In the genomic region with DNA sequence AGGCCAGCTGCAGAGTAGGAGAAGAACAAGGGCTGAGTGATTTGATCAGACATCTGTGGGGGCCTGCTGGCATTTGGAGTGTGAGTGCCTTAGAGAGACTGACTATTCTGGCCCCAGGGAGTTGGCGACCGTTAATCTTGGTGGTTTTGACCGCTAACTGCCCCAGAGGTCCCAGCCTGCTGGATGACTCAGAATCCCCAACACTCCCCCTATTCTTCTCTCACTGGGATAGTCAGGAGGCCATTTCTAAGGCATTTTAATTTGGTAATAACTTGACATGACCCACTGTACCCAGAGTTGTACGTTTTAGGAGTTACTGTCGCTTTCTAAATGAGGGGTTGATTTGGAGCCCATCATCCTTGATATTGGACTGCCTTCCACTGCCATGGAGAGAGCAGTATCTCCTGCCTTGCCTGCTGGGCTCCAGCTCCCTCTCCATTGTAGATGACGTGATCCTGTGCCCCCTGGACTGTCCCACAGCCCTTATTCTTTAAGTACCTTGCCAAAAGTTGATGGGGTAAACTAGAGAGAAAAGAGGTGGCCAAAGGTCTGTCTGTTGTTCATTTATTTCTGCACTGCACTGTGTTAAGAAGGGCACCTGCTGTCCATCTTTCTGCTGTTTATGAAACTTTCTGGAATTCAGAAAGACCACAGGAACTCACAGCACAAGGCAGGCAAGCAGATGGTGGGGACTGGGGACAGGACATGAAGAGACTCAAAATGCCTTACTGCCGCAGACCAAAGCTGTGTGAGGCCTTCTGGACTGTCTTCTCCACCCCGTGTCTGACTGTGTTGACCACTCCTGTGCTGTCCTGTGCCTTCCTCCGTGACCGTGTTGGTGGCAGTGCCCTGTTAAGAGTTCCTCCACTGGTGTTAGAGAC, we compare ENCODE assay signal across 8 cellular contexts.
DNase-seq lines count a peak whose midpoint lies in the region; ATAC-seq and TF ChIP-seq lines count a peak whose summit lies in the region.

No MANE protein-coding gene starts in this region.

- no peak for TF ChIP-seq CTCF in KMS-11 (conservative IDR thresholded peaks at IDR 0.05; ENCODE audit: low read depth, low read length)

- peaks cover 6% of the 10 kb centered on the region for H3K36me3 ChIP-seq in CD4-positive, CD25-positive, alpha-beta regulatory T cell (ENCODE audit: control insufficient read depth, insufficient read depth, low read length)
- no peaks in the 10 kb centered on the region for H3K36me3 ChIP-seq in KMS-11 (ENCODE audit: insufficient read depth)

- H3K4me3 ChIP-seq in CD4-positive, CD25-positive, alpha-beta regulatory T cell (ENCODE audit: low read depth, low read length), result no peak overlapping the region
- H3K4me3 ChIP-seq in KMS-11 (IDR thresholded peaks at IDR 0.05; ENCODE audit: insufficient read depth, low read depth, low read length), result no peak overlapping the region

- H2AFZ ChIP-seq in KMS-11 (ENCODE audit: low read depth), result peak overlapping the region; percentile 5; the same call in 1 of the 2 replicates

- H3K27me3 Mint-ChIP-seq in CD4-positive, CD25-positive, alpha-beta regulatory T cell, result no peaks in the 10 kb centered on the region
- no peaks in the 10 kb centered on the region for H3K27me3 Mint-ChIP-seq in activated naive CD8-positive, alpha-beta T cell treated with anti-CD3 and anti-CD28 coated beads for 36 hours

- no peak for DNase-seq in CD4-positive, CD25-positive, alpha-beta regulatory T cell
- DNase-seq in activated naive CD8-positive, alpha-beta T cell treated with anti-CD3 and anti-CD28 coated beads for 36 hours, result no peak
- peak; percentile 35 for DNase-seq in iPS-NIHi7 (ENCODE audit: extremely low spot score)
- DNase-seq in NCI-H2029 treated with DMSO at 0.1 percent for 48 hours (lab: John Stamatoyannopoulos, UW), result no peak
- no peak for DNase-seq in NK-92 (lab: John Stamatoyannopoulos, UW; ENCODE audit: unreplicated experiment)

- H3K27me3 ChIP-seq in CD4-positive, CD25-positive, alpha-beta regulatory T cell (ENCODE audit: control insufficient read depth, insufficient read depth, low read length), result no peaks in the 10 kb centered on the region
- H3K27me3 ChIP-seq in KMS-11 (ENCODE audit: insufficient read depth, low read depth), result no peaks in the 10 kb centered on the region

- H3K27ac ChIP-seq in CD4-positive, CD25-positive, alpha-beta regulatory T cell (ENCODE audit: insufficient read depth, low read length, poor library complexity, severe bottlenecking), result no peak overlapping the region
- H3K27ac ChIP-seq in KMS-11, result peak overlapping the region; percentile 97

- peak overlapping the region in 1 of 4 donors; percentile 63 for H3K4me3 Mint-ChIP-seq in CD4-positive, CD25-positive, alpha-beta regulatory T cell
- peak overlapping the region; percentile 16 for H3K4me3 Mint-ChIP-seq in activated naive CD8-positive, alpha-beta T cell treated with anti-CD3 and anti-CD28 coated beads for 36 hours

- ATAC-seq in CD4-positive, CD25-positive, alpha-beta regulatory T cell (ENCODE audit: low read depth in 2 of 2), result no peak
- ATAC-seq in GM19397 (IDR thresholded peaks at IDR 0.05; ENCODE audit: unreplicated experiment), result no peak
- ATAC-seq in HG03280 (IDR thresholded peaks at IDR 0.05; ENCODE audit: unreplicated experiment), result no peak

- H3K36me3 Mint-ChIP-seq in CD4-positive, CD25-positive, alpha-beta regulatory T cell, result peaks cover 21% of the 10 kb centered on the region
- peaks cover 31% of the 10 kb centered on the region for H3K36me3 Mint-ChIP-seq in activated naive CD8-positive, alpha-beta T cell treated with anti-CD3 and anti-CD28 coated beads for 36 hours

- H3K9me3 ChIP-seq in CD4-positive, CD25-positive, alpha-beta regulatory T cell (ENCODE audit: control insufficient read depth in 2 of 2, low read length in 2 of 2), result no peaks in the 10 kb centered on the region

- H3K9me3 Mint-ChIP-seq in CD4-positive, CD25-positive, alpha-beta regulatory T cell, result no peaks in the 10 kb centered on the region
- H3K9me3 Mint-ChIP-seq in activated naive CD8-positive, alpha-beta T cell treated with anti-CD3 and anti-CD28 coated beads for 36 hours, result no peaks in the 10 kb centered on the region

- no peaks in the 10 kb centered on the region for H3K79me2 ChIP-seq in KMS-11 (ENCODE audit: insufficient read depth, low read depth)

- H4K20me1 ChIP-seq in KMS-11 (ENCODE audit: insufficient read depth), result no peaks in the 10 kb centered on the region

- H3K27ac Mint-ChIP-seq in CD4-positive, CD25-positive, alpha-beta regulatory T cell, result peak overlapping the region; percentile 86 to 87 (median 86)
- H3K27ac Mint-ChIP-seq in activated naive CD8-positive, alpha-beta T cell treated with anti-CD3 and anti-CD28 coated beads for 36 hours, result peak overlapping the region; percentile 88

- H3K4me2 ChIP-seq in KMS-11, result peak overlapping the region; percentile 98

- H3K4me1 ChIP-seq in CD4-positive, CD25-positive, alpha-beta regulatory T cell (ENCODE audit: control insufficient read depth, insufficient read depth, low read length, poor library complexity, severe bottlenecking), result peaks cover 48% of the 10 kb centered on the region
- peaks cover 99% of the 10 kb centered on the region for H3K4me1 ChIP-seq in KMS-11 (ENCODE audit: low read depth, poor library complexity, severe bottlenecking)

- H3K4me1 Mint-ChIP-seq in CD4-positive, CD25-positive, alpha-beta regulatory T cell, result peaks cover 35 to 71% (median 58%) of the 10 kb centered on the region in 4 donors
- peaks cover 70% of the 10 kb centered on the region for H3K4me1 Mint-ChIP-seq in activated naive CD8-positive, alpha-beta T cell treated with anti-CD3 and anti-CD28 coated beads for 36 hours

- H3K9ac ChIP-seq in KMS-11, result peak overlapping the region; percentile 73
